In the genomic region with DNA sequence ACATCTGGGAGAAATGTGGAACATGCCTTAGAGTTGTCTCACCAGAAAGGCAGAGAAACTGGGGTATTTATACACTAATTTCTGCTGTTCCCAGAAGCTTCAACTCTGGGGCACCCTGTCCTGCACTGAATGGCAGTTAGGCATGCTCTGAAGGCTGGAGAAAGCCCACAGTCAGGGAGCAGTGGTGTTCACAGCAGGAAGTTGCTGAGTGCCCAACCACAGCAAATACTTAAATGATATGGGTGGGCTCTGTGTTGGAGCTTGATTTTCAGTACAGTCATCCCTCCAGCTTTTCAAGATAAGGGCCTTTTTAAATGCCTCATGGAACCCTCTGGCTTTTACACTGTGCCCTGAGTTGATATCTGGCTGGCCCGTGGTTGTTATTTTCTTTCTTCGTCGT, we compare ENCODE assay signal across 27 cellular contexts. TPM values are rescaled to one million over a fixed set of nuclear protein-coding genes. Genes with fewer than 3 reads are reported as not detected.
"Had no signal": no experiment of that assay in that cellular context is flagged by ENCODE, and none has a peak within 500 bp of the region (broad histone marks: within the 10 kb centered on the region; RNA-seq: fewer than 3 reads in every experiment).

No MANE protein-coding gene starts in this region.

- H3K36me3 ChIP-seq: stomach, suprapubic skin, thoracic aorta, thyroid gland, tibial artery, tibial nerve, transverse colon, upper lobe of left lung, upper lobe of right lung, uterus, vagina had no signal

- H3K9me3 Mint-ChIP-seq: stimulated activated naive CD8-positive, alpha-beta T cell treated with anti-CD3 and anti-CD28 coated beads, Interleukin-15, amount 100 ng/mL, for 72 hours had no signal

- H3K4me3 Mint-ChIP-seq: stimulated activated effector memory CD8-positive, alpha-beta T cell treated with anti-CD3 and anti-CD28 coated beads, Interleukin-12 subunit alpha, Interleukin-12 subunit beta, amount 100 ng/mL, for 72 hours; stimulated activated memory B cell treated with anti-CD40 and anti-IgM and Interleukin-4, amounts not matched to agents 10 μg/mL and 1 μg/mL and 100 μg/mL, for 72 hours; stimulated activated naive B cell treated with anti-CD40 and anti-IgM and Interleukin-4, amounts not matched to agents 10 μg/mL and 1 μg/mL and 100 μg/mL, for 72 hours; stimulated activated naive CD8-positive, alpha-beta T cell treated with anti-CD3 and anti-CD28 coated beads, Interleukin-15, amount 100 ng/mL, for 72 hours; stimulated activated naive CD8-positive, alpha-beta T cell treated with anti-CD3 and anti-CD28 coated beads, Interleukin-15, Interleukin-2, amounts not matched to agents 100 ng/mL and 50 ng/mL, for 24 hours; type B pancreatic cell had no signal

- H3K4me3 ChIP-seq: stomach, suprapubic skin, testis, thoracic aorta, thyroid gland, tibial artery, tibial nerve, transverse colon, upper lobe of left lung, upper lobe of right lung, uterus, vagina had no signal

- H3K4me1 ChIP-seq: stomach, suprapubic skin, testis, thyroid gland, tibial artery, tibial nerve, transverse colon, upper lobe of left lung, upper lobe of right lung, uterus, vagina had no signal

- H3K36me3 Mint-ChIP-seq: stimulated activated effector memory CD8-positive, alpha-beta T cell treated with anti-CD3 and anti-CD28 coated beads, Interleukin-12 subunit alpha, Interleukin-12 subunit beta, amount 100 ng/mL, for 72 hours; type B pancreatic cell had no signal

- H3K27ac Mint-ChIP-seq: stimulated activated effector memory CD8-positive, alpha-beta T cell treated with anti-CD3 and anti-CD28 coated beads, Interleukin-12 subunit alpha, Interleukin-12 subunit beta, amount 100 ng/mL, for 72 hours; stimulated activated memory B cell treated with anti-CD40 and anti-IgM and Interleukin-4, amounts not matched to agents 10 μg/mL and 1 μg/mL and 100 μg/mL, for 72 hours; stimulated activated naive B cell treated with anti-CD40 and anti-IgM and Interleukin-4, amounts not matched to agents 10 μg/mL and 1 μg/mL and 100 μg/mL, for 72 hours; stimulated activated naive CD8-positive, alpha-beta T cell treated with anti-CD3 and anti-CD28 coated beads, Interleukin-15, Interleukin-2, amounts not matched to agents 100 ng/mL and 50 ng/mL, for 24 hours; type B pancreatic cell had no signal

- H3K27ac ChIP-seq: stomach, suprapubic skin, testis, thoracic aorta, thyroid gland, tibial artery, tibial nerve, transverse colon, upper lobe of left lung, upper lobe of right lung, uterus, vagina had no signal

- H3K4me1 Mint-ChIP-seq: stimulated activated effector memory CD8-positive, alpha-beta T cell treated with anti-CD3 and anti-CD28 coated beads, Interleukin-12 subunit alpha, Interleukin-12 subunit beta, amount 100 ng/mL, for 72 hours; stimulated activated memory B cell treated with anti-CD40 and anti-IgM and Interleukin-4, amounts not matched to agents 10 μg/mL and 1 μg/mL and 100 μg/mL, for 72 hours; stimulated activated naive CD8-positive, alpha-beta T cell treated with anti-CD3 and anti-CD28 coated beads, Interleukin-15, amount 100 ng/mL, for 72 hours had no signal

- H3K27me3 ChIP-seq: suprapubic skin, testis, thyroid gland, tibial nerve, transverse colon, upper lobe of left lung, upper lobe of right lung, uterus, vagina had no signal

- DNase-seq: stimulated activated CD4-positive, alpha-beta T cell treated with anti-CD3 and anti-CD28 coated beads, Interleukin-2, amount 100 ng/mL, for 48 hours; stimulated activated CD4-positive, alpha-beta T cell treated with anti-CD3 and anti-CD28 coated beads, Interleukin-4, amount 100 ng/mL, for 1 hour; stimulated activated CD4-positive, alpha-beta T cell treated with anti-CD3 and anti-CD28 coated beads, Interleukin-4, amount 100 ng/mL, for 24 hours; stimulated activated CD4-positive, alpha-beta T cell treated with anti-CD3 and anti-CD28 coated beads, Interleukin-4, amount 100 ng/mL, for 4 hours; stimulated activated CD8-positive, alpha-beta memory T cell treated with anti-CD3 and anti-CD28 coated beads, Interleukin-4, amount 100 ng/mL, for 48 hours; stimulated activated naive B cell treated with anti-CD40 and anti-IgM and Interleukin-4, amounts not matched to agents 10 μg/mL and 1 μg/mL and 100 μg/mL, for 72 hours; stimulated activated naive CD4-positive, alpha-beta T cell; stimulated activated naive CD4-positive, alpha-beta T cell treated with Interleukin-2 at 50 U/mL for 16 hours; stimulated activated naive CD8-positive, alpha-beta T cell treated with anti-CD3 and anti-CD28 coated beads, Interleukin-15, amount 100 ng/mL, for 72 hours; stimulated activated naive CD8-positive, alpha-beta T cell treated with anti-CD3 and anti-CD28 coated beads, Interleukin-15, Interleukin-2, amounts not matched to agents 100 U/mL and 50 U/mL, for 24 hours; stomach; testis; thyroid gland; tibial artery; transverse colon; trophoblast cell; upper lobe of left lung; upper lobe of right lung; uterus had no signal

- H3K9me3 ChIP-seq: testis, thoracic aorta, thyroid gland, transverse colon, upper lobe of left lung, upper lobe of right lung, vagina had no signal

RNA-seq across cellular contexts. Expression of a gene that starts 38.7 kb away (rescaled TPM):
- total RNA-seq: thoracic aorta, vagina had no signal
